ENCODE assay signal across 1 cellular context in the genomic region with DNA sequence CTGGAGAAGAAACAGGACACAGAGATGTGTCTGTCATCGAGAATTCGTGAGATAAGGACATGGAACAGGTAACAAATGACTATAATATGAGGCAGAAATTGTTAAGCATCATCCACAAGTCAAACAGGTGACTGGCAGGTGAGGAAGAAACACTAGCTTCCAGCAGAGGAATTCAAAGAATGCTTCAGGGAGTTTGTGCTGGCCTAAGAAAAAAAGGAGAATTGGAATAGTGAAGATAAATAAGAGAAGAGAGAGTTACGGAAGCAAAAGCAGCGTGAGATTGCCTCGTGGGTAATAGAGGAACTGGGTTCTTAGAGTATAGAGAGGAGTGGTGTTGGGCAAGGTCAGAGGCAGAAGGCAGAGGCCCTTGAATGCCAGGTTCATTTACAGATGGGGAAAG.
TF ChIP-seq lines count a peak whose summit lies in the region.

No MANE protein-coding gene starts in this region.

TF ChIP-seq in H1, 55 proteins besides CTCF, POLR2A, EP300 and RAD21 (continued from another document):
- TF ChIP-seq, protein P1, sequence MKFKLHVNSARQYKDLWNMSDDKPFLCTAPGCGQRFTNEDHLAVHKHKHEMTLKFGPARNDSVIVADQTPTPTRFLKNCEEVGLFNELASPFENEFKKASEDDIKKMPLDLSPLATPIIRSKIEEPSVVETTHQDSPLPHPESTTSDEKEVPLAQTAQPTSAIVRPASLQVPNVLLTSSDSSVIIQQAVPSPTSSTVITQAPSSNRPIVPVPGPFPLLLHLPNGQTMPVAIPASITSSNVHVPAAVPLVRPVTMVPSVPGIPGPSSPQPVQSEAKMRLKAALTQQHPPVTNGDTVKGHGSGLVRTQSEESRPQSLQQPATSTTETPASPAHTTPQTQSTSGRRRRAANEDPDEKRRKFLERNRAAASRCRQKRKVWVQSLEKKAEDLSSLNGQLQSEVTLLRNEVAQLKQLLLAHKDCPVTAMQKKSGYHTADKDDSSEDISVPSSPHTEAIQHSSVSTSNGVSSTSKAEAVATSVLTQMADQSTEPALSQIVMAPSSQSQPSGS (IDR thresholded peaks at IDR 0.05; ENCODE audit: low read length), result no peak
